ENCODE assay signal across 8 cellular contexts in genomic region chr20:57092112-57092899, GRCh38.
DNase-seq lines count a peak whose midpoint lies in the region; ATAC-seq lines count a peak whose summit lies in the region.

No MANE protein-coding gene starts in this region.

- ATAC-seq in HG03520 (IDR thresholded peaks at IDR 0.05; ENCODE audit: unreplicated experiment): peak; percentile 59

- no peaks in the 10 kb centered on the region for H3K36me3 Mint-ChIP-seq in activated T-helper 2 cell treated with anti-CD3 and anti-CD28 coated beads, Interferon-gamma antibody, Interleukin-2, Interleukin-4, amounts not matched to agents 10 μg/mL and 5 μg/mL and 100 μg/mL, durations not matched to agents 14 hours and 24 hours and 36 hours (ENCODE audit: low read depth)

- H3K4me3 Mint-ChIP-seq in activated T-helper 2 cell treated with anti-CD3 and anti-CD28 coated beads, Interferon-gamma antibody, Interleukin-2, Interleukin-4, amounts not matched to agents 10 μg/mL and 5 μg/mL and 100 μg/mL, durations not matched to agents 14 hours and 24 hours and 36 hours (ENCODE audit: low read depth): no peak overlapping the region

- peaks cover 10% of the 10 kb centered on the region for H3K4me1 Mint-ChIP-seq in activated T-helper 2 cell treated with anti-CD3 and anti-CD28 coated beads, Interferon-gamma antibody, Interleukin-2, Interleukin-4, amounts not matched to agents 10 μg/mL and 5 μg/mL and 100 μg/mL, durations not matched to agents 14 hours and 24 hours and 36 hours (ENCODE audit: low read depth)

- intact Hi-C loops in activated T-helper 2 cell treated with anti-CD3 and anti-CD28 coated beads, Interferon-gamma antibody, Interleukin-2, Interleukin-4, amounts not matched to agents 10 μg/mL and 5 μg/mL and 100 μg/mL, durations not matched to agents 14 hours and 24 hours and 36 hours (cut with micrococcal nuclease): loop anchor here (1.0 to 5.0 kb wide), 2 partner anchors 254 to 500 kb away; no protein-coding TSS in a partner anchor
- intact Hi-C loops in posterior vena cava (cut with DNase I): loop anchor here in 1 of 2 donors (5.0 kb wide), 1 partner anchor 255 kb away; no protein-coding TSS in a partner anchor

- H3K9me3 Mint-ChIP-seq in activated T-helper 2 cell treated with anti-CD3 and anti-CD28 coated beads, Interferon-gamma antibody, Interleukin-2, Interleukin-4, amounts not matched to agents 10 μg/mL and 5 μg/mL and 100 μg/mL, durations not matched to agents 14 hours and 24 hours and 36 hours: peaks cover 5% of the 10 kb centered on the region

- DNase-seq in DMS153 treated with DMSO at 0.1 percent for 48 hours (lab: John Stamatoyannopoulos, UW; ENCODE audit: unreplicated experiment): peak; percentile 39
- DNase-seq in DMS153 (lab: John Stamatoyannopoulos, UW): no peak
- peak; percentile 67 for DNase-seq in RKO (ENCODE audit: low spot score)
- DNase-seq in activated T-helper 2 cell treated with anti-CD3 and anti-CD28 coated beads, Interferon-gamma antibody, Interleukin-2, Interleukin-4, amounts not matched to agents 10 μg/mL and 5 μg/mL and 100 μg/mL, durations not matched to agents 14 hours and 24 hours and 36 hours (ENCODE audit: low spot score): peak; percentile 53
- DNase-seq in globus pallidus (ENCODE audit: low spot score): peak; percentile 82
- peak; percentile 85 for DNase-seq in posterior vena cava (ENCODE audit: low spot score)
- DNase-seq in NCI-H1436 (lab: John Stamatoyannopoulos, UW): no peak

- H3K27me3 Mint-ChIP-seq in activated T-helper 2 cell treated with anti-CD3 and anti-CD28 coated beads, Interferon-gamma antibody, Interleukin-2, Interleukin-4, amounts not matched to agents 10 μg/mL and 5 μg/mL and 100 μg/mL, durations not matched to agents 14 hours and 24 hours and 36 hours (ENCODE audit: low read depth): peaks cover 3% of the 10 kb centered on the region

- H3K27ac Mint-ChIP-seq in activated T-helper 2 cell treated with anti-CD3 and anti-CD28 coated beads, Interferon-gamma antibody, Interleukin-2, Interleukin-4, amounts not matched to agents 10 μg/mL and 5 μg/mL and 100 μg/mL, durations not matched to agents 14 hours and 24 hours and 36 hours: no peak overlapping the region

Comparison
In these comparisons a context has a peak if more than half of its experiments do, and no peak if none do; other contexts are left out.
1. DNase-seq: peak in DMS153 treated with DMSO at 0.1 percent for 48 hours (single experiment), RKO (single experiment), activated T-helper 2 cell treated with anti-CD3 and anti-CD28 coated beads, Interferon-gamma antibody, Interleukin-2, Interleukin-4, amounts not matched to agents 10 μg/mL and 5 μg/mL and 100 μg/mL, durations not matched to agents 14 hours and 24 hours and 36 hours (single experiment), globus pallidus (single experiment) and posterior vena cava (single experiment); none in DMS153 (single experiment) and NCI-H1436 (single experiment).